1 cellular context compared by ENCODE assay signal in genomic region chr15:90439946-90440345, GRCh38.
TF ChIP-seq lines count a peak whose summit lies in the region.

No MANE protein-coding gene starts in this region.

TF ChIP-seq in SK-N-SH, 30 proteins besides CTCF, POLR2A, EP300 and RAD21 (continued from another document):
- TF ChIP-seq REST (IDR thresholded peaks at IDR 0.05; ENCODE audit: low read depth, low read length) (no peak), FOSL2 (IDR thresholded peaks at IDR 0.05; ENCODE audit: borderline replicate concordance, low read depth) (no peak), GABPA (IDR thresholded peaks at IDR 0.05; ENCODE audit: low read depth) (no peak)
